ENCODE assay signal across 15 cellular contexts in genomic region chr17:31323551-31323950, GRCh38. TPM values are rescaled to one million over a fixed set of nuclear protein-coding genes. Genes with fewer than 3 reads are reported as not detected.
DNase-seq lines count a peak whose midpoint lies in the region; ATAC-seq and TF ChIP-seq lines count a peak whose summit lies in the region.
"Had no signal": no experiment of that assay in that cellular context is flagged by ENCODE, and none has a peak within 500 bp of the region (broad histone marks: within the 10 kb centered on the region; RNA-seq: fewer than 3 reads in every experiment).

No MANE protein-coding gene starts in this region.

- TF ChIP-seq CTCF in progenitor cell of endocrine pancreas (IDR thresholded peaks at IDR 0.05; ENCODE audit: unreplicated experiment): no peak

- ATAC-seq in activated naive CD4-positive, alpha-beta T cell treated with anti-CD3 and anti-CD28 coated beads, Interleukin-2, amount 50 U/mL, for 72 hours: no peak
- no peak for ATAC-seq in activated naive CD8-positive, alpha-beta T cell treated with anti-CD3 and anti-CD28 coated beads, Interleukin-2, amount 10 ng/mL, durations not matched to agents 7 days and 5 days (ENCODE audit: low read depth)
- no peak for ATAC-seq in HG03095 (IDR thresholded peaks at IDR 0.05; ENCODE audit: unreplicated experiment)

- no peaks in the 10 kb centered on the region for H3K27me3 Mint-ChIP-seq in activated naive CD8-positive, alpha-beta T cell treated with anti-CD3 and anti-CD28 coated beads, Interleukin-2, amount 10 ng/mL, durations not matched to agents 7 days and 5 days
- H3K27me3 Mint-ChIP-seq in progenitor cell of endocrine pancreas: no peaks in the 10 kb centered on the region

- peaks cover 0 to 4% of the 10 kb centered on the region in 2 donors for H3K36me3 Mint-ChIP-seq in activated naive CD4-positive, alpha-beta T cell treated with anti-CD3 and anti-CD28 coated beads, Interleukin-2, amount 50 U/mL, for 72 hours
- peaks cover 20% of the 10 kb centered on the region for H3K36me3 Mint-ChIP-seq in activated naive CD8-positive, alpha-beta T cell treated with anti-CD3 and anti-CD28 coated beads, Interleukin-2, amount 10 ng/mL, durations not matched to agents 7 days and 5 days
- peaks cover 10% of the 10 kb centered on the region for H3K36me3 Mint-ChIP-seq in progenitor cell of endocrine pancreas (ENCODE audit: insufficient read depth)

- POLR2A ChIA-PET in activated naive CD8-positive, alpha-beta T cell treated with anti-CD3 and anti-CD28 coated beads, Interleukin-2, amount 10 ng/mL, durations not matched to agents 7 days and 5 days (lab: Charles Lee): interaction anchor here (0.9 kb wide), 1 partner anchor 13 kb away, joined by 3 read pairs; no protein-coding TSS in a partner anchor

- no peak overlapping the region for H3K4me3 Mint-ChIP-seq in activated naive CD8-positive, alpha-beta T cell treated with anti-CD3 and anti-CD28 coated beads, Interleukin-2, amount 10 ng/mL, durations not matched to agents 7 days and 5 days
- no peak overlapping the region for H3K4me3 Mint-ChIP-seq in progenitor cell of endocrine pancreas (ENCODE audit: low read depth)

- no peaks in the 10 kb centered on the region for H3K9me3 Mint-ChIP-seq in activated naive CD4-positive, alpha-beta T cell treated with anti-CD3 and anti-CD28 coated beads, Interleukin-2, amount 50 U/mL, for 72 hours
- no peaks in the 10 kb centered on the region for H3K9me3 Mint-ChIP-seq in activated naive CD8-positive, alpha-beta T cell treated with anti-CD3 and anti-CD28 coated beads, Interleukin-2, amount 10 ng/mL, durations not matched to agents 7 days and 5 days
- H3K9me3 Mint-ChIP-seq in progenitor cell of endocrine pancreas (ENCODE audit: low read depth): no peaks in the 10 kb centered on the region

- H3K4me1 Mint-ChIP-seq in activated naive CD8-positive, alpha-beta T cell treated with anti-CD3 and anti-CD28 coated beads, Interleukin-2, amount 10 ng/mL, durations not matched to agents 7 days and 5 days: peaks cover 17% of the 10 kb centered on the region
- H3K4me1 Mint-ChIP-seq in progenitor cell of endocrine pancreas (ENCODE audit: low read depth): no peaks in the 10 kb centered on the region

- DNase-seq in activated naive CD4-positive, alpha-beta T cell treated with anti-CD3 and anti-CD28 coated beads, Interleukin-2, amount 50 U/mL, for 72 hours (ENCODE audit: low spot score in 2 of 2): no peak
- DNase-seq in activated naive CD4-positive, alpha-beta T cell treated with Interleukin-2 at 50 U/mL for 16 hours: no peak
- DNase-seq in NCI-H226 (peak; percentile 25), progenitor cell of endocrine pancreas (ENCODE audit: low spot score, unreplicated experiment) (no peak), SHP77 (lab: John Stamatoyannopoulos, UW) (no peak), DMS153 treated with DMSO at 0.1 percent for 48 hours (lab: John Stamatoyannopoulos, UW; ENCODE audit: unreplicated experiment) (no peak)
- DNase-seq in activated naive CD8-positive, alpha-beta T cell treated with anti-CD3 and anti-CD28 coated beads, Interleukin-2, amount 10 ng/mL, durations not matched to agents 7 days and 5 days: no peak
- DNase-seq: activated CD8-positive, alpha-beta memory T cell treated with anti-CD3 and anti-CD28 coated beads, Interleukin-2, amount 50 U/mL, for 4 hours; activated naive CD4-positive, alpha-beta T cell; GM23248; NCI-H1105 treated with DMSO at 0.1 percent for 48 hours; NCI-H524 treated with DMSO at 0.1 percent for 48 hours; thyroid gland had no signal

- peak overlapping the region; percentile 1 to 13 for H3K27ac Mint-ChIP-seq in activated naive CD4-positive, alpha-beta T cell treated with anti-CD3 and anti-CD28 coated beads, Interleukin-2, amount 50 U/mL, for 72 hours
- H3K27ac Mint-ChIP-seq in activated naive CD8-positive, alpha-beta T cell treated with anti-CD3 and anti-CD28 coated beads, Interleukin-2, amount 10 ng/mL, durations not matched to agents 7 days and 5 days: peak overlapping the region; percentile 24
- peak overlapping the region; percentile 1 for H3K27ac Mint-ChIP-seq in progenitor cell of endocrine pancreas

RNA-seq across cellular contexts. Expression of gene EVI2A, which starts 2.1 kb away (rescaled TPM):
- 10 to 100 TPM; 16.3 to 22.0 TPM for total RNA-seq in activated naive CD4-positive, alpha-beta T cell treated with anti-CD3 and anti-CD28 coated beads, Interleukin-2, amount 50 U/mL, for 72 hours
- total RNA-seq in activated naive CD8-positive, alpha-beta T cell treated with anti-CD3 and anti-CD28 coated beads, Interleukin-2, amount 10 ng/mL, durations not matched to agents 7 days and 5 days: 10 to 100 TPM; 74.9 to 78.3 TPM
- total RNA-seq in progenitor cell of endocrine pancreas: not detected in 2 replicates

RNA-seq across cellular contexts. Expression of gene EVI2B, which starts 9.7 kb away (rescaled TPM):
- 10 to 100 TPM in 1 of 2 donors, 1 to 10 TPM in 1; 7.4 to 16.1 TPM for total RNA-seq in activated naive CD4-positive, alpha-beta T cell treated with anti-CD3 and anti-CD28 coated beads, Interleukin-2, amount 50 U/mL, for 72 hours
- 100 to 1,000 TPM in 1 of 2 experiments, 10 to 100 TPM in 1; 88.5 to 100 TPM for total RNA-seq in activated naive CD8-positive, alpha-beta T cell treated with anti-CD3 and anti-CD28 coated beads, Interleukin-2, amount 10 ng/mL, durations not matched to agents 7 days and 5 days
- total RNA-seq in progenitor cell of endocrine pancreas: not detected in 2 replicates

RNA-seq across cellular contexts. Expression of gene OMG, which starts 26.5 kb away (rescaled TPM):
- total RNA-seq in activated naive CD4-positive, alpha-beta T cell treated with anti-CD3 and anti-CD28 coated beads, Interleukin-2, amount 50 U/mL, for 72 hours: under 1 TPM in 1 of 2 donors, not detected in 1; 0.12 TPM
- under 1 TPM; 0.62 to 0.78 TPM for total RNA-seq in activated naive CD8-positive, alpha-beta T cell treated with anti-CD3 and anti-CD28 coated beads, Interleukin-2, amount 10 ng/mL, durations not matched to agents 7 days and 5 days
- total RNA-seq in progenitor cell of endocrine pancreas: not detected in 2 replicates
- total RNA-seq: GM23248, lower leg skin had no signal

Comparison
In these comparisons a context has a peak if more than half of its experiments do, and no peak if none do; other contexts are left out.
1. RNA of gene EVI2A, which starts 2.1 kb away (total RNA-seq): 74.9 to 78.3 TPM in activated naive CD8-positive, alpha-beta T cell treated with anti-CD3 and anti-CD28 coated beads, Interleukin-2, amount 10 ng/mL, durations not matched to agents 7 days and 5 days and 16.3 to 22.0 TPM in activated naive CD4-positive, alpha-beta T cell treated with anti-CD3 and anti-CD28 coated beads, Interleukin-2, amount 50 U/mL, for 72 hours; not detected in progenitor cell of endocrine pancreas; every median in the first group is over 10 times any median in the second.
2. Peak in every context shown above with its lines, with median percentiles within 50 percentile points of each other: H3K27ac Mint-ChIP-seq.